ENCODE assay signal across 14 cellular contexts in genomic region chr9:84935528-84936117, GRCh38.
"Had no signal": no experiment of that assay in that cellular context is flagged by ENCODE, and none has a peak within 500 bp of the region (broad histone marks: within the 10 kb centered on the region; RNA-seq: fewer than 3 reads in every experiment).

No MANE protein-coding gene starts in this region.

- H3K27ac Mint-ChIP-seq: activated CD8-positive, alpha-beta T cell treated with anti-CD3 and anti-CD28 coated beads, Interleukin-2, amount 10 ng/mL, durations not matched to agents 7 days and 5 days; activated naive CD4-positive, alpha-beta T cell treated with anti-CD3 and anti-CD28 coated beads for 36 hours; effector memory CD8-positive, alpha-beta T cell; mesothelial cell of epicardium had no signal

- H3K27ac ChIP-seq: body of pancreas, lower lobe of right lung, skin epidermis had no signal

- ATAC-seq: activated CD8-positive, alpha-beta T cell treated with anti-CD3 and anti-CD28 coated beads, Interleukin-2, amount 10 ng/mL, durations not matched to agents 7 days and 5 days; body of pancreas; effector memory CD8-positive, alpha-beta T cell; lower lobe of right lung had no signal

- H3K36me3 ChIP-seq: lower lobe of right lung had no signal

- H3K9me3 Mint-ChIP-seq: activated naive CD4-positive, alpha-beta T cell treated with anti-CD3 and anti-CD28 coated beads for 36 hours; central memory CD8-positive, alpha-beta T cell; effector memory CD8-positive, alpha-beta T cell; mesothelial cell of epicardium had no signal

- H3K4me3 ChIP-seq: body of pancreas, lower lobe of right lung, skin epidermis had no signal

- H3K27me3 ChIP-seq: body of pancreas had no signal

- H3K4me1 Mint-ChIP-seq: central memory CD8-positive, alpha-beta T cell; mesothelial cell of epicardium had no signal

- H3K4me1 ChIP-seq: body of pancreas, lower lobe of right lung had no signal

- H3K9me3 ChIP-seq: body of pancreas, lower lobe of right lung had no signal

- DNase-seq: activated CD4-positive, alpha-beta T cell treated with anti-CD3 and anti-CD28 coated beads for 4 hours; activated CD8-positive, alpha-beta memory T cell treated with anti-CD3 and anti-CD28 coated beads, Interleukin-2, amount 50 U/mL, for 48 hours; activated CD8-positive, alpha-beta T cell treated with anti-CD3 and anti-CD28 coated beads, Interleukin-2, amount 10 ng/mL, durations not matched to agents 7 days and 5 days; activated naive CD4-positive, alpha-beta T cell treated with anti-CD3 and anti-CD28 coated beads for 36 hours; body of pancreas; effector memory CD8-positive, alpha-beta T cell; hippocampal formation; lower lobe of right lung; retina; T-helper 1 cell; trophoblast cell had no signal

- H3K4me3 Mint-ChIP-seq: activated CD8-positive, alpha-beta T cell treated with anti-CD3 and anti-CD28 coated beads, Interleukin-2, amount 10 ng/mL, durations not matched to agents 7 days and 5 days; activated naive CD4-positive, alpha-beta T cell treated with anti-CD3 and anti-CD28 coated beads for 36 hours; central memory CD8-positive, alpha-beta T cell; effector memory CD8-positive, alpha-beta T cell; mesothelial cell of epicardium had no signal

- H3K36me3 Mint-ChIP-seq: mesothelial cell of epicardium had no signal
